8 cellular contexts compared by ENCODE assay signal in genomic region chr4:128385683-128386304, GRCh38.
A peak's percentile ranks its signal among the peaks of the same experiment; 100 is the strongest.
DNase-seq lines count a peak whose midpoint lies in the region; ATAC-seq lines count a peak whose summit lies in the region.

No MANE protein-coding gene starts in this region.

- no peak overlapping the region for H3K4me3 ChIP-seq in mesodermal cell (ENCODE audit: extremely low read depth, insufficient read depth, low read length, poor library complexity, severe bottlenecking)

- H3K4me1 ChIP-seq in mesodermal cell (ENCODE audit: control insufficient read depth, insufficient read depth, low read length, poor library complexity, severe bottlenecking) = peaks cover 55% of the 10 kb centered on the region

- 43 to 58% methylated on average over 1 to 3 of the region's 3 CpGs for WGBS in mesodermal cell (ENCODE audit: insufficient coverage in 2 of 2), 2 experiments

- H3K9me3 ChIP-seq in mesodermal cell (ENCODE audit: control insufficient read depth, low read length) = no peaks in the 10 kb centered on the region

- no peak for ATAC-seq in GM19452 (IDR thresholded peaks at IDR 0.05; ENCODE audit: unreplicated experiment)

- H3K36me3 ChIP-seq in mesodermal cell (ENCODE audit: control insufficient read depth, insufficient read depth, low read length) = no peaks in the 10 kb centered on the region

- DNase-seq in Daoy (ENCODE audit: low read depth) = peak; percentile 15
- peak; percentile 84 for DNase-seq in M059J (ENCODE audit: low read depth)
- peak; percentile 47 for DNase-seq in brain pericyte (ENCODE audit: low read depth, low spot score)
- no peak for DNase-seq in stimulated activated CD4-positive, alpha-beta T cell treated with anti-CD3 and anti-CD28 coated beads, Interleukin-15, amount 100 ng/mL, for 24 hours
- no peak for DNase-seq in stimulated activated CD8-positive, alpha-beta memory T cell treated with anti-CD3 and anti-CD28 coated beads, Interleukin-4, amount 100 ng/mL, for 48 hours
- no peak for DNase-seq in cerebellum (ENCODE audit: low spot score)

- H3K27ac ChIP-seq in mesodermal cell (ENCODE audit: low read depth, low read length, severe bottlenecking) = peak overlapping the region; percentile 93

Comparison
In these comparisons a context has a peak if more than half of its experiments do, and no peak if none do; other contexts are left out.
1. DNase-seq: peak in Daoy (single experiment), M059J (single experiment) and brain pericyte (single experiment); none in stimulated activated CD4-positive, alpha-beta T cell treated with anti-CD3 and anti-CD28 coated beads, Interleukin-15, amount 100 ng/mL, for 24 hours (single experiment), stimulated activated CD8-positive, alpha-beta memory T cell treated with anti-CD3 and anti-CD28 coated beads, Interleukin-4, amount 100 ng/mL, for 48 hours (single experiment) and cerebellum (single experiment).